In genomic region chr11:110091995-110092576, GRCh38 we compare ENCODE assay signal across 1 cellular context.
TF ChIP-seq lines count a peak whose summit lies in the region.

No MANE protein-coding gene starts in this region.

TF ChIP-seq in HepG2, 621 proteins besides CTCF, POLR2A, EP300 and RAD21:
- TF ChIP-seq, protein P1, sequence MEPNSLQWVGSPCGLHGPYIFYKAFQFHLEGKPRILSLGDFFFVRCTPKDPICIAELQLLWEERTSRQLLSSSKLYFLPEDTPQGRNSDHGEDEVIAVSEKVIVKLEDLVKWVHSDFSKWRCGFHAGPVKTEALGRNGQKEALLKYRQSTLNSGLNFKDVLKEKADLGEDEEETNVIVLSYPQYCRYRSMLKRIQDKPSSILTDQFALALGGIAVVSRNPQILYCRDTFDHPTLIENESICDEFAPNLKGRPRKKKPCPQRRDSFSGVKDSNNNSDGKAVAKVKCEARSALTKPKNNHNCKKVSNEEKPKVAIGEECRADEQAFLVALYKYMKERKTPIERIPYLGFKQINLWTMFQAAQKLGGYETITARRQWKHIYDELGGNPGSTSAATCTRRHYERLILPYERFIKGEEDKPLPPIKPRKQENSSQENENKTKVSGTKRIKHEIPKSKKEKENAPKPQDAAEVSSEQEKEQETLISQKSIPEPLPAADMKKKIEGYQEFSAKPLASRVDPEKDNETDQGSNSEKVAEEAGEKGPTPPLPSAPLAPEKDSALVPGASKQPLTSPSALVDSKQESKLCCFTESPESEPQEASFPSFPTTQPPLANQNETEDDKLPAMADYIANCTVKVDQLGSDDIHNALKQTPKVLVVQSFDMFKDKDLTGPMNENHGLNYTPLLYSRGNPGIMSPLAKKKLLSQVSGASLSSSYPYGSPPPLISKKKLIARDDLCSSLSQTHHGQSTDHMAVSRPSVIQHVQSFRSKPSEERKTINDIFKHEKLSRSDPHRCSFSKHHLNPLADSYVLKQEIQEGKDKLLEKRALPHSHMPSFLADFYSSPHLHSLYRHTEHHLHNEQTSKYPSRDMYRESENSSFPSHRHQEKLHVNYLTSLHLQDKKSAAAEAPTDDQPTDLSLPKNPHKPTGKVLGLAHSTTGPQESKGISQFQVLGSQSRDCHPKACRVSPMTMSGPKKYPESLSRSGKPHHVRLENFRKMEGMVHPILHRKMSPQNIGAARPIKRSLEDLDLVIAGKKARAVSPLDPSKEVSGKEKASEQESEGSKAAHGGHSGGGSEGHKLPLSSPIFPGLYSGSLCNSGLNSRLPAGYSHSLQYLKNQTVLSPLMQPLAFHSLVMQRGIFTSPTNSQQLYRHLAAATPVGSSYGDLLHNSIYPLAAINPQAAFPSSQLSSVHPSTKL (CRISPR knock-in tag; IDR thresholded peaks at IDR 0.05), result no peak
- TF ChIP-seq ZNF317 (CRISPR knock-in tag; IDR thresholded peaks at IDR 0.05) (0 out of 2 replicates have a peak, but pooled peaks have one; percentile 28), FOXM1 (CRISPR knock-in tag; IDR thresholded peaks at IDR 0.05) (no peak), NRL (CRISPR knock-in tag; IDR thresholded peaks at IDR 0.05; ENCODE audit: borderline replicate concordance) (peak; percentile 16; the same call in 1 of the 2 replicates), ZNF33A (CRISPR knock-in tag; IDR thresholded peaks at IDR 0.05; ENCODE audit: borderline replicate concordance) (no peak), XRCC5 (optimal IDR thresholded peaks at IDR 0.05; ENCODE audit: low read length) (peak; percentile 15), ZNF788 (CRISPR knock-in tag; IDR thresholded peaks at IDR 0.05; ENCODE audit: borderline replicate concordance) (peak; percentile 25; the same call in 1 of the 2 replicates), ATF7-NPFF (CRISPR knock-in tag; IDR thresholded peaks at IDR 0.05; ENCODE audit: low read depth) (no peak), BRF2 (CRISPR knock-in tag; IDR thresholded peaks at IDR 0.05) (no peak), BRD4 (CRISPR knock-in tag; IDR thresholded peaks at IDR 0.05) (no peak), SRY (CRISPR knock-in tag; IDR thresholded peaks at IDR 0.05) (peak; percentile 35; the same call in 1 of the 2 replicates), JUND (CRISPR knock-in tag; IDR thresholded peaks at IDR 0.05) (no peak), ZSCAN31 (CRISPR knock-in tag; IDR thresholded peaks at IDR 0.05; ENCODE audit: low read depth) (0 out of 2 replicates have a peak, but pooled peaks have one; percentile 9), ZIK1 (CRISPR knock-in tag; IDR thresholded peaks at IDR 0.05; ENCODE audit: borderline replicate concordance, low read depth) (0 out of 2 replicates have a peak, but pooled peaks have one; percentile 72), MAX (IDR thresholded peaks at IDR 0.05) (no peak), NR2F6 (IDR thresholded peaks at IDR 0.05) (no peak), NR2F6 (CRISPR knock-in tag; IDR thresholded peaks at IDR 0.05) (no peak), ASH2L (IDR thresholded peaks at IDR 0.05; ENCODE audit: insufficient read length, low read depth, low read length) (peak; percentile 40), GTF3A (CRISPR knock-in tag; conservative IDR thresholded peaks at IDR 0.05) (no peak), GATAD2A (CRISPR knock-in tag; IDR thresholded peaks at IDR 0.05) (0 out of 2 replicates have a peak, but pooled peaks have one; percentile 24), SKIL (CRISPR knock-in tag; IDR thresholded peaks at IDR 0.05; ENCODE audit: borderline replicate concordance) (no peak), MAF1 (CRISPR knock-in tag; IDR thresholded peaks at IDR 0.05; ENCODE audit: borderline replicate concordance) (no peak), ARNTL (CRISPR knock-in tag; IDR thresholded peaks at IDR 0.05) (no peak), CAMTA2 (CRISPR knock-in tag; IDR thresholded peaks at IDR 0.05; ENCODE audit: borderline replicate concordance) (no peak), SOX5 (CRISPR knock-in tag; IDR thresholded peaks at IDR 0.05; ENCODE audit: borderline replicate concordance) (peak; percentile 25; the same call in 1 of the 2 replicates), ZNF274 (CRISPR knock-in tag; IDR thresholded peaks at IDR 0.05) (0 out of 2 replicates have a peak, but pooled peaks have one; percentile 20), ZBTB7B (CRISPR knock-in tag; IDR thresholded peaks at IDR 0.05) (0 out of 2 replicates have a peak, but pooled peaks have one; percentile 15), ZNF747 (CRISPR knock-in tag; IDR thresholded peaks at IDR 0.05; ENCODE audit: borderline replicate concordance) (no peak), ZNF407 (CRISPR knock-in tag; IDR thresholded peaks at IDR 0.05; ENCODE audit: not compliant biosample characterization) (peak; percentile 44)
- TF ChIP-seq, protein P2, sequence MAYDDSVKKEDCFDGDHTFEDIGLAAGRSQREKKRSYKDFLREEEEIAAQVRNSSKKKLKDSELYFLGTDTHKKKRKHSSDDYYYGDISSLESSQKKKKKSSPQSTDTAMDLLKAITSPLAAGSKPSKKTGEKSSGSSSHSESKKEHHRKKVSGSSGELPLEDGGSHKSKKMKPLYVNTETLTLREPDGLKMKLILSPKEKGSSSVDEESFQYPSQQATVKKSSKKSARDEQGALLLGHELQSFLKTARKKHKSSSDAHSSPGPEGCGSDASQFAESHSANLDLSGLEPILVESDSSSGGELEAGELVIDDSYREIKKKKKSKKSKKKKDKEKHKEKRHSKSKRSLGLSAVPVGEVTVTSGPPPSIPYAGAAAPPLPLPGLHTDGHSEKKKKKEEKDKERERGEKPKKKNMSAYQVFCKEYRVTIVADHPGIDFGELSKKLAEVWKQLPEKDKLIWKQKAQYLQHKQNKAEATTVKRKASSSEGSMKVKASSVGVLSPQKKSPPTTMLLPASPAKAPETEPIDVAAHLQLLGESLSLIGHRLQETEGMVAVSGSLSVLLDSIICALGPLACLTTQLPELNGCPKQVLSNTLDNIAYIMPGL (CRISPR knock-in tag; IDR thresholded peaks at IDR 0.05; ENCODE audit: borderline replicate concordance in 1 of 2, low read depth in 1 of 2), result peak in 1 of 2 experiments; percentile 20; a peak in 2 of 4 replicates
- TF ChIP-seq, protein P3, sequence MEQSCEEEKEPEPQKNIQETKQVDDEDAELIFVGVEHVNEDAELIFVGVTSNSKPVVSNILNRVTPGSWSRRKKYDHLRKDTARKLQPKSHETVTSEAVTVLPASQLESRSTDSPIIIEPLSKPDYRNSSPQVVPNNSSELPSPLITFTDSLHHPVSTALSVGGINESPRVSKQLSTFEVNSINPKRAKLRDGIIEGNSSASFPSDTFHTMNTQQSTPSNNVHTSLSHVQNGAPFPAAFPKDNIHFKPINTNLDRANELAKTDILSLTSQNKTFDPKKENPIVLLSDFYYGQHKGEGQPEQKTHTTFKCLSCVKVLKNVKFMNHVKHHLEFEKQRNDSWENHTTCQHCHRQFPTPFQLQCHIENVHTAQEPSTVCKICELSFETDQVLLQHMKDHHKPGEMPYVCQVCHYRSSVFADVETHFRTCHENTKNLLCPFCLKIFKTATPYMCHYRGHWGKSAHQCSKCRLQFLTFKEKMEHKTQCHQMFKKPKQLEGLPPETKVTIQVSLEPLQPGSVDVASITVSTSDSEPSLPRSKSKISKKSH (CRISPR knock-in tag; IDR thresholded peaks at IDR 0.05; ENCODE audit: borderline replicate concordance), result 0 out of 2 replicates have a peak, but pooled peaks have one; percentile 71
- TF ChIP-seq, protein P4, sequence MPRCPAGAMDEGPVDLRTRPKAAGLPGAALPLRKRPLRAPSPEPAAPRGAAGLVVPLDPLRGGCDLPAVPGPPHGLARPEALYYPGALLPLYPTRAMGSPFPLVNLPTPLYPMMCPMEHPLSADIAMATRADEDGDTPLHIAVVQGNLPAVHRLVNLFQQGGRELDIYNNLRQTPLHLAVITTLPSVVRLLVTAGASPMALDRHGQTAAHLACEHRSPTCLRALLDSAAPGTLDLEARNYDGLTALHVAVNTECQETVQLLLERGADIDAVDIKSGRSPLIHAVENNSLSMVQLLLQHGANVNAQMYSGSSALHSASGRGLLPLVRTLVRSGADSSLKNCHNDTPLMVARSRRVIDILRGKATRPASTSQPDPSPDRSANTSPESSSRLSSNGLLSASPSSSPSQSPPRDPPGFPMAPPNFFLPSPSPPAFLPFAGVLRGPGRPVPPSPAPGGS (CRISPR knock-in tag; IDR thresholded peaks at IDR 0.05), result no peak
TF ChIP-seq in HepG2: peak in this region for 15.
